In the genomic region with DNA sequence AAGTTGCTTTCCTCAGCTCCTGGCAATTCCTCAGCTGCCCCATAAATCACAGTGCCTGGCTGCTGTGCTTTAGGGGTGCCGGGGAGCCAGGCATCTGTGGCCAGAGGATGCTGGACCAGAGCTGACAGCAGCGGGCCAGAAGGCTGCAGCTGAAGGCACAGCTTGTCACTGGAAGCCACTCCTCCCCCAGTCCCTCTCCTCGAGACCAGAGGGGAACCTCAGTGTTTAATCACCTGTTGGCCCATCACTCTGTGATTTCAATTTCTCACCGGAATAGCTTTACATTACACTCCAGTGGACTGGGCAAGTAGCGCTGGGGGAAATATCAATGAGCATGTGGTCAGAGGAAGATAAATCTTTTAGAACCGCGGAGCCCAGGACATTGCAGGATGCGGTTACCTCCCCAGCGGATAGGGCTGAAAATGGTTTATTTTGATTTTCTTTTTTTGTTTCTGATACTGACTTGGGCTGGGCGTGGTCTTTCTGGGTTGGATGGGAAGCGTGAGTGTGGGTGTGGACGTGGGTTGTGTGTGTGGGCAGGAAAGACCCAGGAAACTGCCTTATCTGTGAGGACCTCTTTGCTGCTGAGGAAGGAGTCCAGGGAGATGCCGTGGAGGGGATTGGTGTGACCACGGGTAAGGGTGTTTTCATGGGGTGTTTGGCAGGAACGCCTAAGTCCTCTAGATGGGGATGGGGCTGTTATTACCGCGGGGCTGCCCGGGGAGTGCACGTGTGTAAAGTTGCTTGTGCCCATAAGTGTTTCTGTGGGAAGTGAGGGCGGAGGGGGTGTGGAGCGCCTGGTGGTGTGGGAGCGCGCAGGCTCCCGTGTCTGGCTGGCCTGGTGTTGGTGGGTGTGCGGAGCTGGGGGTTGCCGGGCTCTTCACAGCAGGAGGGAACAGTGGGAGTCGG, we compare ENCODE assay signal across 13 cellular contexts.
A peak's percentile ranks its signal among the peaks of the same experiment; 100 is the strongest.
DNase-seq lines count a peak whose midpoint lies in the region; ATAC-seq lines count a peak whose summit lies in the region.
"Had no signal": no experiment of that assay in that cellular context is flagged by ENCODE, and none has a peak within 500 bp of the region (broad histone marks: within the 10 kb centered on the region; RNA-seq: fewer than 3 reads in every experiment).

No MANE protein-coding gene starts in this region.

- peak overlapping the region; percentile 26 for H3K9ac ChIP-seq in muscle layer of colon (ENCODE audit: low read length)

- H3K27me3 ChIP-seq in muscle layer of colon (ENCODE audit: control insufficient read depth in 1 of 2, insufficient read depth in 2 of 2, low read length in 2 of 2) = no peaks in the 10 kb centered on the region

- no peaks in the 10 kb centered on the region for H3K36me3 ChIP-seq in muscle layer of colon (ENCODE audit: insufficient read depth, low read length)
- H3K36me3 ChIP-seq: SJSA1 had no signal

- no peaks in the 10 kb centered on the region for H3K9me3 Mint-ChIP-seq in activated naive CD4-positive, alpha-beta T cell treated with anti-CD3 and anti-CD28 coated beads, Interleukin-2, amount 10 ng/mL, durations not matched to agents 7 days and 5 days
- H3K9me3 Mint-ChIP-seq: memory B cell; stimulated activated memory B cell treated with anti-CD40 and anti-IgM and Interleukin-4, amounts not matched to agents 10 μg/mL and 1 μg/mL and 100 μg/mL, for 72 hours had no signal

- CTCF ChIA-PET in activated naive CD4-positive, alpha-beta T cell treated with anti-CD3 and anti-CD28 coated beads, Interleukin-2, amount 10 ng/mL, durations not matched to agents 7 days and 5 days (lab: Charles Lee) = interaction anchor here (0.7 to 4.6 kb wide), 7 partner anchors 11 to 424 kb away, joined by 3 to 49 read pairs (median 4); no protein-coding TSS in a partner anchor

- H3K4me1 ChIP-seq in muscle layer of colon (ENCODE audit: insufficient read depth, low read length) = peaks cover 52% of the 10 kb centered on the region

- no peaks in the 10 kb centered on the region for H3K36me3 Mint-ChIP-seq in activated naive CD4-positive, alpha-beta T cell treated with anti-CD3 and anti-CD28 coated beads, Interleukin-2, amount 10 ng/mL, durations not matched to agents 7 days and 5 days
- H3K36me3 Mint-ChIP-seq: memory B cell; stimulated activated memory B cell treated with anti-CD40 and anti-IgM and Interleukin-4, amounts not matched to agents 10 μg/mL and 1 μg/mL and 100 μg/mL, for 72 hours had no signal

- peak; percentile 50 to 64 for DNase-seq in SHP77 (lab: John Stamatoyannopoulos, UW)
- no peak for DNase-seq in SHP77 treated with DMSO at 0.1 percent for 48 hours (lab: John Stamatoyannopoulos, UW)
- peak; percentile 67 for DNase-seq in MV-4-11 (lab: John Stamatoyannopoulos, UW)
- peak; percentile 68 for DNase-seq in activated naive CD4-positive, alpha-beta T cell treated with anti-CD3 and anti-CD28 coated beads, Interleukin-2, amount 10 ng/mL, durations not matched to agents 7 days and 5 days
- no peak for DNase-seq in NCI-H2081 treated with DMSO at 0.1 percent for 48 hours (lab: John Stamatoyannopoulos, UW)
- DNase-seq: NCI-H2029 had no signal

- ATAC-seq in GM21529 (IDR thresholded peaks at IDR 0.05; ENCODE audit: unreplicated experiment) (no peak), GM18502 (IDR thresholded peaks at IDR 0.05; ENCODE audit: poor library complexity, unreplicated experiment) (no peak)
- ATAC-seq: stimulated activated memory B cell treated with anti-CD40 and anti-IgM and Interleukin-4, amounts not matched to agents 10 μg/mL and 1 μg/mL and 100 μg/mL, for 72 hours had no signal

- peaks cover 24% of the 10 kb centered on the region for H3K27me3 Mint-ChIP-seq in activated naive CD4-positive, alpha-beta T cell treated with anti-CD3 and anti-CD28 coated beads, Interleukin-2, amount 10 ng/mL, durations not matched to agents 7 days and 5 days

- H3K4me1 Mint-ChIP-seq in activated naive CD4-positive, alpha-beta T cell treated with anti-CD3 and anti-CD28 coated beads, Interleukin-2, amount 10 ng/mL, durations not matched to agents 7 days and 5 days = peaks cover 5% of the 10 kb centered on the region

- H3K27ac Mint-ChIP-seq in activated naive CD4-positive, alpha-beta T cell treated with anti-CD3 and anti-CD28 coated beads, Interleukin-2, amount 10 ng/mL, durations not matched to agents 7 days and 5 days = no peak overlapping the region
- H3K27ac Mint-ChIP-seq: memory B cell; stimulated activated memory B cell treated with anti-CD40 and anti-IgM and Interleukin-4, amounts not matched to agents 10 μg/mL and 1 μg/mL and 100 μg/mL, for 72 hours had no signal

- H3K9me3 ChIP-seq in muscle layer of colon (ENCODE audit: low read length) = no peaks in the 10 kb centered on the region
- H3K9me3 ChIP-seq: SJSA1 had no signal

- peak overlapping the region in 1 of 2 donors; percentile 19 for H3K4me3 ChIP-seq in muscle layer of colon (ENCODE audit: low read depth in 1 of 2, low read length in 2 of 2)
- H3K4me3 ChIP-seq: SJSA1, skin epidermis had no signal

- H3K27ac ChIP-seq in muscle layer of colon (ENCODE audit: low read depth, low read length) = no peak overlapping the region
- H3K27ac ChIP-seq: SJSA1, skin epidermis had no signal

- H3K4me3 Mint-ChIP-seq in activated naive CD4-positive, alpha-beta T cell treated with anti-CD3 and anti-CD28 coated beads, Interleukin-2, amount 10 ng/mL, durations not matched to agents 7 days and 5 days = no peak overlapping the region
- H3K4me3 Mint-ChIP-seq: memory B cell; stimulated activated memory B cell treated with anti-CD40 and anti-IgM and Interleukin-4, amounts not matched to agents 10 μg/mL and 1 μg/mL and 100 μg/mL, for 72 hours had no signal

Comparison
In these comparisons a context has a peak if more than half of its experiments do, and no peak if none do; other contexts are left out.
1. DNase-seq: peak in SHP77 (2 of 2), MV-4-11 (single experiment) and activated naive CD4-positive, alpha-beta T cell treated with anti-CD3 and anti-CD28 coated beads, Interleukin-2, amount 10 ng/mL, durations not matched to agents 7 days and 5 days (single experiment); none in SHP77 treated with DMSO at 0.1 percent for 48 hours (single experiment) and NCI-H2081 treated with DMSO at 0.1 percent for 48 hours (single experiment).